Comparison of ENCODE assay signal across 8 cellular contexts in the genomic region with DNA sequence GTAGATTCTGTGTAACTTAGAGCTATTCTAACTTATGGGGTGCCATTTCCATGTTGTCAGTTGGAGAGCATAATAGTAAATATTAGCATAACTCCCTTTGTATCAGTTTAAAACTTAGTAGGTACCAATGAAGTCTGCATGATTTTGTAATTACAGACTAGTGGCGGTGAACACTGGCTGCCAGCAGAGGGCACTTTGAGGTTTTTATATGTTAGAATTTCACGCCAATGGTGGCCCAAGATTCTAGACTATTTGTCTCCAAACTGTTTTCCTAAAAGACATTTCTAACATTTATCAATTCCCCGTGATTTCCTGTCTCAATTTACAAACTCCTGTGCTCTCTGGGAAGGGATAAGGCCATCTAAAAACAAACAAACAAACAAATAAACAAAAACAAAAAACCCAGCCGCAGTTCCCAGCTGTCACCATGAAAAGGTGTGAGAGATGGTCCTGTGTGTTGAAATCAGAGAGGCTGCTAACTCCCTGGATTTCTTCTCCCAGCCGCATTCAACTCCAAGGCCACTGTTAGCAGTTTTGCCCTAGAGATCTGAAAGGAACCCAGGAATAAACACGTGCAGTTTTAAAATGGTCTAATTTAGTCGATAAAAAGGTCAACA. TPM values are rescaled to one million over a fixed set of nuclear protein-coding genes. Genes with fewer than 3 reads are reported as not detected.
DNase-seq lines count a peak whose midpoint lies in the region; ATAC-seq and TF ChIP-seq lines count a peak whose summit lies in the region.

No MANE protein-coding gene starts in this region.

- no peak overlapping the region for H3K27ac ChIP-seq in SK-N-SH (ENCODE audit: low read depth in 2 of 2, low read length in 1 of 2)
- H3K27ac ChIP-seq in foreskin keratinocyte = no peak overlapping the region
- no peak overlapping the region for H3K27ac ChIP-seq in smooth muscle cell (ENCODE audit: low read depth)

- no peak for TF ChIP-seq EP300 in SK-N-SH (IDR thresholded peaks at IDR 0.05; ENCODE audit: borderline replicate concordance in 1 of 2, low read depth in 1 of 2, low read length in 1 of 2)

- TF ChIP-seq CTCF in SK-N-SH (IDR thresholded peaks at IDR 0.05) (peak; percentile 78), foreskin keratinocyte (conservative IDR thresholded peaks at IDR 0.05) (peak; percentile 72), smooth muscle cell (IDR thresholded peaks at IDR 0.05; ENCODE audit: borderline replicate concordance, insufficient read depth, poor library complexity, severe bottlenecking) (peak; percentile 48)

- TF ChIP-seq RAD21 in SK-N-SH (IDR thresholded peaks at IDR 0.05; ENCODE audit: low read length) = peak; percentile 61

- peaks cover 2% of the 10 kb centered on the region for H3K27me3 Mint-ChIP-seq in activated T-cell treated with anti-CD3 and anti-CD28 coated beads, Interleukin-2, amount 50 U/mL, for 4 hours (ENCODE audit: low read depth)

- peak; percentile 36 to 38 for DNase-seq in activated T-cell treated with anti-CD3 and anti-CD28 coated beads, Interleukin-2, amount 50 U/mL, for 48 hours
- no peak for DNase-seq in activated T-cell treated with anti-CD3 and anti-CD28 coated beads, Interleukin-2, amount 50 U/mL, for 4 hours
- peak; percentile 32 for DNase-seq in KBM-7
- DNase-seq in SK-N-SH = peak; percentile 37
- no peak for DNase-seq in foreskin keratinocyte
- DNase-seq in smooth muscle cell (lab: John Stamatoyannopoulos, UW; ENCODE audit: unreplicated experiment) = no peak
- DNase-seq in activated T-cell treated with anti-CD3 and anti-CD28 coated beads for 4 hours = no peak

- H3K4me1 Mint-ChIP-seq in activated T-cell treated with anti-CD3 and anti-CD28 coated beads, Interleukin-2, amount 50 U/mL, for 4 hours (ENCODE audit: low read depth) = no peaks in the 10 kb centered on the region

- no peak for ATAC-seq in activated T-cell treated with anti-CD3 and anti-CD28 coated beads, Interleukin-2, amount 50 U/mL, for 4 hours
- ATAC-seq in foreskin keratinocyte (peak; percentile 47), HG03354 (IDR thresholded peaks at IDR 0.05; ENCODE audit: poor library complexity, severe bottlenecking, unreplicated experiment) (no peak)

- H3K9me3 ChIP-seq in SK-N-SH = no peaks in the 10 kb centered on the region
- H3K9me3 ChIP-seq in smooth muscle cell (replicated peaks; ENCODE audit: low read depth) = no peaks in the 10 kb centered on the region

- no peak overlapping the region for H2AFZ ChIP-seq in SK-N-SH (ENCODE audit: low read depth)
- H2AFZ ChIP-seq in smooth muscle cell (ENCODE audit: low read depth) = no peak overlapping the region

- in situ Hi-C loops in KBM-7 (cut with MboI; ENCODE audit: low pct_unique_long_range_greater_than_20kb, low sequenced_read_pairs) = no loop called here

- H3K4me2 ChIP-seq in SK-N-SH = no peak overlapping the region
- H3K4me2 ChIP-seq in smooth muscle cell = no peak overlapping the region

- H3K9ac ChIP-seq in SK-N-SH = no peak overlapping the region
- no peak overlapping the region for H3K9ac ChIP-seq in smooth muscle cell (ENCODE audit: low read depth)

- H3K4me3 ChIP-seq in SK-N-SH (ENCODE audit: low read depth in 2 of 2, low read length in 1 of 2) = no peak overlapping the region
- no peak overlapping the region for H3K4me3 ChIP-seq in smooth muscle cell

- no peaks in the 10 kb centered on the region for H3K9me2 ChIP-seq in SK-N-SH

- CTCF ChIA-PET in SK-N-SH (lab: Yijun Ruan, JAX) = interaction anchor here (0.6 to 5.5 kb wide), 18 partner anchors 9 to 490 kb away, joined by 3 to 69 read pairs (median 3); no protein-coding TSS in a partner anchor

- no peaks in the 10 kb centered on the region for H3K79me2 ChIP-seq in SK-N-SH (ENCODE audit: insufficient read depth)
- no peaks in the 10 kb centered on the region for H3K79me2 ChIP-seq in smooth muscle cell (ENCODE audit: low read depth)

- no peaks in the 10 kb centered on the region for H3K27me3 ChIP-seq in SK-N-SH (ENCODE audit: insufficient read depth)
- no peaks in the 10 kb centered on the region for H3K27me3 ChIP-seq in foreskin keratinocyte
- no peaks in the 10 kb centered on the region for H3K27me3 ChIP-seq in smooth muscle cell (ENCODE audit: low read depth)

- H3K9me3 Mint-ChIP-seq in activated T-cell treated with anti-CD3 and anti-CD28 coated beads, Interleukin-2, amount 50 U/mL, for 4 hours = no peaks in the 10 kb centered on the region

- no peaks in the 10 kb centered on the region for H3K36me3 ChIP-seq in SK-N-SH (replicated peaks in 1 of 2; ENCODE audit: control insufficient read depth in 1 of 2, insufficient read depth in 2 of 2, low read length in 1 of 2)
- H3K36me3 ChIP-seq in smooth muscle cell (ENCODE audit: low read depth) = no peaks in the 10 kb centered on the region

- WGBS in SK-N-SH (ENCODE audit: low lambda C conversion rate) = 59% methylated on average over 7 of the region's 7 CpGs
- 45% methylated on average over 7 of the region's 7 CpGs for WGBS in smooth muscle cell (ENCODE audit: low lambda C conversion rate)

- peaks cover 7 to 8% of the 10 kb centered on the region in 2 experiments for H3K4me1 ChIP-seq in SK-N-SH (ENCODE audit: control insufficient read depth in 1 of 2, insufficient read depth in 2 of 2, low read depth in 1 of 2, low read length in 1 of 2)
- no peaks in the 10 kb centered on the region for H3K4me1 ChIP-seq in foreskin keratinocyte
- H3K4me1 ChIP-seq in smooth muscle cell (ENCODE audit: low read depth) = peaks cover 7% of the 10 kb centered on the region

- H3K4me3 Mint-ChIP-seq in activated T-cell treated with anti-CD3 and anti-CD28 coated beads, Interleukin-2, amount 50 U/mL, for 4 hours = no peak overlapping the region

- POLR2A ChIA-PET in SK-N-SH (lab: Yijun Ruan, JAX) = no interaction called here

- H3K36me3 Mint-ChIP-seq in activated T-cell treated with anti-CD3 and anti-CD28 coated beads, Interleukin-2, amount 50 U/mL, for 4 hours (ENCODE audit: insufficient read depth) = no peaks in the 10 kb centered on the region

- H3F3A ChIP-seq in SK-N-SH (replicated peaks; ENCODE audit: insufficient read depth) = peaks cover 14% of the 10 kb centered on the region
- peaks cover 8% of the 10 kb centered on the region for H3F3A ChIP-seq in smooth muscle cell (ENCODE audit: low read depth)

- H4K20me1 ChIP-seq in SK-N-SH (ENCODE audit: insufficient read depth) (no peaks in the 10 kb centered on the region), smooth muscle cell (ENCODE audit: low read depth) (no peaks in the 10 kb centered on the region)

TF ChIP-seq in SK-N-SH, 30 proteins besides CTCF, POLR2A, EP300 and RAD21:
- TF ChIP-seq POLR2AphosphoS5 (IDR thresholded peaks at IDR 0.05; ENCODE audit: low read depth, low read length) = no peak
- TF ChIP-seq, protein P1, sequence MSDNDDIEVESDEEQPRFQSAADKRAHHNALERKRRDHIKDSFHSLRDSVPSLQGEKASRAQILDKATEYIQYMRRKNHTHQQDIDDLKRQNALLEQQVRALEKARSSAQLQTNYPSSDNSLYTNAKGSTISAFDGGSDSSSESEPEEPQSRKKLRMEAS (IDR thresholded peaks at IDR 0.05; ENCODE audit: low read depth) = no peak
- TF ChIP-seq, protein P2, sequence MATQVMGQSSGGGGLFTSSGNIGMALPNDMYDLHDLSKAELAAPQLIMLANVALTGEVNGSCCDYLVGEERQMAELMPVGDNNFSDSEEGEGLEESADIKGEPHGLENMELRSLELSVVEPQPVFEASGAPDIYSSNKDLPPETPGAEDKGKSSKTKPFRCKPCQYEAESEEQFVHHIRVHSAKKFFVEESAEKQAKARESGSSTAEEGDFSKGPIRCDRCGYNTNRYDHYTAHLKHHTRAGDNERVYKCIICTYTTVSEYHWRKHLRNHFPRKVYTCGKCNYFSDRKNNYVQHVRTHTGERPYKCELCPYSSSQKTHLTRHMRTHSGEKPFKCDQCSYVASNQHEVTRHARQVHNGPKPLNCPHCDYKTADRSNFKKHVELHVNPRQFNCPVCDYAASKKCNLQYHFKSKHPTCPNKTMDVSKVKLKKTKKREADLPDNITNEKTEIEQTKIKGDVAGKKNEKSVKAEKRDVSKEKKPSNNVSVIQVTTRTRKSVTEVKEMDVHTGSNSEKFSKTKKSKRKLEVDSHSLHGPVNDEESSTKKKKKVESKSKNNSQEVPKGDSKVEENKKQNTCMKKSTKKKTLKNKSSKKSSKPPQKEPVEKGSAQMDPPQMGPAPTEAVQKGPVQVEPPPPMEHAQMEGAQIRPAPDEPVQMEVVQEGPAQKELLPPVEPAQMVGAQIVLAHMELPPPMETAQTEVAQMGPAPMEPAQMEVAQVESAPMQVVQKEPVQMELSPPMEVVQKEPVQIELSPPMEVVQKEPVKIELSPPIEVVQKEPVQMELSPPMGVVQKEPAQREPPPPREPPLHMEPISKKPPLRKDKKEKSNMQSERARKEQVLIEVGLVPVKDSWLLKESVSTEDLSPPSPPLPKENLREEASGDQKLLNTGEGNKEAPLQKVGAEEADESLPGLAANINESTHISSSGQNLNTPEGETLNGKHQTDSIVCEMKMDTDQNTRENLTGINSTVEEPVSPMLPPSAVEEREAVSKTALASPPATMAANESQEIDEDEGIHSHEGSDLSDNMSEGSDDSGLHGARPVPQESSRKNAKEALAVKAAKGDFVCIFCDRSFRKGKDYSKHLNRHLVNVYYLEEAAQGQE (IDR thresholded peaks at IDR 0.05; ENCODE audit: low read depth, low read length) = no peak
- TF ChIP-seq, protein P3, sequence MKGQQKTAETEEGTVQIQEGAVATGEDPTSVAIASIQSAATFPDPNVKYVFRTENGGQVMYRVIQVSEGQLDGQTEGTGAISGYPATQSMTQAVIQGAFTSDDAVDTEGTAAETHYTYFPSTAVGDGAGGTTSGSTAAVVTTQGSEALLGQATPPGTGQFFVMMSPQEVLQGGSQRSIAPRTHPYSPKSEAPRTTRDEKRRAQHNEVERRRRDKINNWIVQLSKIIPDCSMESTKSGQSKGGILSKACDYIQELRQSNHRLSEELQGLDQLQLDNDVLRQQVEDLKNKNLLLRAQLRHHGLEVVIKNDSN (IDR thresholded peaks at IDR 0.05; ENCODE audit: borderline replicate concordance, low read depth) = no peak
- no peak for TF ChIP-seq TCF12 (IDR thresholded peaks at IDR 0.05)
- peak; percentile 43 for TF ChIP-seq SMC3 (IDR thresholded peaks at IDR 0.05; ENCODE audit: low read depth, low read length)
- TF ChIP-seq JUND (IDR thresholded peaks at IDR 0.05) = no peak

RNA-seq across cellular contexts. Expression of a gene that starts 57.6 kb away (rescaled TPM):
- total RNA-seq in activated T-cell treated with anti-CD3 and anti-CD28 coated beads, Interleukin-2, amount 50 U/mL, for 4 hours = 1 to 10 TPM; 7.1 to 7.6 (median 7.3) TPM
- polyA plus RNA-seq in SK-N-SH (2012; rRNA removed) (7.1 and 9.1 TPM in 2 replicates), foreskin keratinocyte (5.6 and 7.2 TPM in 2 replicates), smooth muscle cell (7.9 and 8.8 TPM in 2 replicates)
- 9.7 and 11.0 TPM in 2 replicates for polyA plus RNA-seq in SK-N-SH (2012; cell fraction: cytosol; rRNA removed)
- 3.0 and 9.3 TPM in 2 replicates for polyA plus RNA-seq in SK-N-SH (2012; cell fraction: nucleus; rRNA removed)
- total RNA-seq in foreskin keratinocyte (10.1 and 11.6 TPM in 2 replicates), smooth muscle cell (7.3 and 13.4 TPM in 2 replicates)

Comparison
In these comparisons a context has a peak if more than half of its experiments do, and no peak if none do; other contexts are left out.
1. DNase-seq: peak in activated T-cell treated with anti-CD3 and anti-CD28 coated beads, Interleukin-2, amount 50 U/mL, for 48 hours (2 of 2), KBM-7 (single experiment) and SK-N-SH (single experiment); none in activated T-cell treated with anti-CD3 and anti-CD28 coated beads, Interleukin-2, amount 50 U/mL, for 4 hours (single experiment), foreskin keratinocyte (0 of 2), smooth muscle cell (single experiment) and activated T-cell treated with anti-CD3 and anti-CD28 coated beads for 4 hours (single experiment).
2. Peak in every context shown above with its lines, with median percentiles within 50 percentile points of each other: CTCF ChIP-seq.